ENCODE assay signal across 13 cellular contexts in the genomic region with DNA sequence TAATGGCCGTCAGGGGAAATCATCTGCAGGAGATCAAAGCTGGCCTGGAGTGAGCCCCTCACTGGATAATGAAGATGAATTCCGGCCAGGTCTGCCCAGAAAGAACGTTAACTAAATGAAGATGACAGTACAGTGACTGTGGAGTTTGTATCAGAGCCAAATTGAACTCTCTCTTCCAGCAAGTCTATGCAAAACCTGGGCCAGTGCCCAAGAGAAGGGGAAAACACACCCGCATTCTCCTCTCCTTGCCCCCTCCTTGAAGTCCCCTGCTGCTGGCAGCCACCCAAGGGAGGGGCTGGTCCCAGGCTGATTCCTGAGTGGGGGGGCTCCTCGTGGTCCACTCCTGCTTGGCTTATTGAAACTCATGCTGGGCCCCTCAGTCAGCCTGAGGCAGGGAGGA.
DNase-seq lines count a peak whose midpoint lies in the region; ATAC-seq and TF ChIP-seq lines count a peak whose summit lies in the region.
"Had no signal": no experiment of that assay in that cellular context is flagged by ENCODE, and none has a peak within 500 bp of the region (broad histone marks: within the 10 kb centered on the region; RNA-seq: fewer than 3 reads in every experiment).

No MANE protein-coding gene starts in this region.

- H3K27me3 ChIP-seq in RWPE2 (ENCODE audit: insufficient read depth, poor library complexity, severe bottlenecking), result no peaks in the 10 kb centered on the region
- H3K27me3 ChIP-seq in spleen (replicated peaks in 1 of 7), result peaks cover 0 to 50% (median 0%) of the 10 kb centered on the region in 7 donors
- H3K27me3 ChIP-seq: colonic mucosa had no signal

- peak overlapping the region; percentile 15 for H3K27ac ChIP-seq in RWPE2 (ENCODE audit: poor library complexity, severe bottlenecking)
- no peak overlapping the region for H3K27ac ChIP-seq in spleen
- H3K27ac ChIP-seq: colonic mucosa, transverse colon had no signal

- H3K4me1 ChIP-seq in RWPE2 (ENCODE audit: insufficient read depth, poor library complexity, severe bottlenecking) (peaks cover 21% of the 10 kb centered on the region), spleen (no peaks in the 10 kb centered on the region)
- H3K4me1 ChIP-seq: Caco-2, colonic mucosa, transverse colon had no signal

- 13 to 27% (median 23%) methylated on average over 3 to 5 of the region's 5 CpGs for WGBS in spleen, 5 donors

- H3K36me3 ChIP-seq in RWPE2 (ENCODE audit: low read depth), result no peaks in the 10 kb centered on the region
- no peaks in the 10 kb centered on the region for H3K36me3 ChIP-seq in spleen
- H3K36me3 ChIP-seq: colonic mucosa, transverse colon had no signal

- TF ChIP-seq CTCF in RWPE2 (IDR thresholded peaks at IDR 0.05; ENCODE audit: poor library complexity, severe bottlenecking) (no peak), fibroblast of the aortic adventitia (IDR thresholded peaks at IDR 0.05; ENCODE audit: insufficient read depth, low read length) (no peak), spleen (IDR thresholded peaks at IDR 0.05 in 8 of 11, conservative IDR thresholded peaks at IDR 0.05 in 3 of 11) (no peak)

- H3K4me3 ChIP-seq in RWPE2 (ENCODE audit: severe bottlenecking) (no peak overlapping the region), fibroblast of the aortic adventitia (ENCODE audit: low read depth, low read length) (no peak overlapping the region), spleen (no peak overlapping the region)
- H3K4me3 ChIP-seq: colonic mucosa, transverse colon had no signal

- no peak for TF ChIP-seq POLR2A in spleen (IDR thresholded peaks at IDR 0.05)

- DNase-seq in NCI-H1694 treated with DMSO at 0.1 percent for 48 hours (lab: John Stamatoyannopoulos, UW) (peak; percentile 6), NCI-H1694 (lab: John Stamatoyannopoulos, UW) (no peak), RWPE2 (ENCODE audit: low spot score) (no peak), fibroblast of the aortic adventitia (ENCODE audit: low read depth) (peak; percentile 9), spleen (peak; percentile 20)
- no peak for DNase-seq in activated naive CD4-positive, alpha-beta T cell (lab: John Stamatoyannopoulos, UW)
- DNase-seq: activated CD4-positive, alpha-beta memory T cell treated with anti-CD3 and anti-CD28 coated beads for 36 hours; activated T-cell treated with anti-CD3 and anti-CD28 coated beads, Interleukin-2, amount 50 U/mL, for 72 hours; Caco-2; colonic mucosa; transverse colon had no signal

- intact Hi-C loops in spleen (cut with DNase I; ENCODE audit: low total_unique reads), result no loop called here

- ATAC-seq in RWPE2 (ENCODE audit: low read depth) (peak; percentile 54), GM19351 (IDR thresholded peaks at IDR 0.05; ENCODE audit: unreplicated experiment) (no peak), GM21737 (IDR thresholded peaks at IDR 0.05; ENCODE audit: unreplicated experiment) (no peak)
- ATAC-seq: activated T-cell treated with anti-CD3 and anti-CD28 coated beads, Interleukin-2, amount 50 U/mL, for 72 hours had no signal

- H3K9me3 ChIP-seq in RWPE2 (ENCODE audit: severe bottlenecking) (peaks cover 1% of the 10 kb centered on the region), spleen (no peaks in the 10 kb centered on the region)
- H3K9me3 ChIP-seq: Caco-2, colonic mucosa, transverse colon had no signal

Comparison
In these comparisons a context has a peak if more than half of its experiments do, and no peak if none do; other contexts are left out.
1. DNase-seq: peak in NCI-H1694 treated with DMSO at 0.1 percent for 48 hours (single experiment), fibroblast of the aortic adventitia (single experiment) and spleen (single experiment); none in NCI-H1694 (single experiment), RWPE2 (single experiment) and activated naive CD4-positive, alpha-beta T cell (0 of 4).